ENCODE assay signal across 1 cellular context in the genomic region with DNA sequence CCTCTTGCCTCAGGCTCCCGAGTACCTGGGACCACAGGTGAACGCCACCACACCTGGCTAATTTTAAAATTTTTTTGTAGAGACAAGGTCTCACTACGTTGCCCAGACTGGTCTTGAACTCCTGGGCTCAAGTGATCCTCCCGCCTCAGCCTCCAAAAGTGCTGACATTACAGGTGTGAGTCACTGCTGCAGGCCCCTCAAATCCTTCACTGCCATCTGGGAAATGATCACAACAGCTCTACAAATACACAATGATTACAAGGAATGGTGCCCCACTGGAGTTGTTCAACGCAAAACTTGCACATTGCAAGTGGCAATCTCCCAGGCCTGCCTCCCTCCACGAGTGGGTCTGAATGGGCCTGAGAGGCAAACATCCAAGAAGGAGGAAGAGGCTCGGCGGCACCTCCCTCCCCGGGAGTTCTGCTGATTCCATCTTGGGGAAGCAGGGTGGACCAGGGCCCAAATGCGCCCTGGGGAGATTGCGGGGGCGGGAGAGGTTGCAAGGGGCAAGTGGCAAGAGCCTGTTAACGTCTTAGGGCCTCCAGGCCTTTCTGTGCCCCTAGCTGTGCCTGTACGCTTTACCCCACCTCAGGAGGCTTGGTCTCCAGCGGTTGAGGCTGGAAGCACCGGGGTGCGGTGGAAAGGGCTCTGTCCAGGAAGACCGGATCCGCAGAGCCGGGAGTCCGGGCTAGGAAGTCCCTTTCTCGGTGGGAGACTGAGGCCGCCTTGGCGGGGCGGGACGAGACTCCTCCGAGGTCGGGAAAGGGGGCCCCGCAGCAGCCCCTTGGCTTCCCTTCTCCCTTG.
TF ChIP-seq lines count a peak whose summit lies in the region.

No MANE protein-coding gene starts in this region.

TF ChIP-seq in H1, 55 proteins besides CTCF, POLR2A, EP300 and RAD21:
- TF ChIP-seq ASH2L (IDR thresholded peaks at IDR 0.05; ENCODE audit: low read length) (peak; percentile 45), TBP (IDR thresholded peaks at IDR 0.05; ENCODE audit: low read depth, low read length) (no peak), KDM4A (IDR thresholded peaks at IDR 0.05; ENCODE audit: low read depth, low read length, severe bottlenecking) (peak; percentile 17), SIX5 (IDR thresholded peaks at IDR 0.05; ENCODE audit: low read depth, low read length) (no peak), EGR1 (IDR thresholded peaks at IDR 0.05; ENCODE audit: borderline replicate concordance, low read depth, low read length) (peak; percentile 37; the same call in 1 of the 2 replicates), GABPA (IDR thresholded peaks at IDR 0.05; ENCODE audit: borderline replicate concordance, insufficient read depth, low read length) (0 out of 2 replicates have a peak, but pooled peaks have one; percentile 45), SP1 (IDR thresholded peaks at IDR 0.05; ENCODE audit: low read depth, low read length) (no peak), RXRA (IDR thresholded peaks at IDR 0.05; ENCODE audit: insufficient read depth, low read depth, low read length) (no peak), CHD2 (IDR thresholded peaks at IDR 0.05; ENCODE audit: low read length) (no peak)
